9 cellular contexts compared by ENCODE assay signal in genomic region chr4:101790521-101791188, GRCh38. TPM values are rescaled to one million over a fixed set of nuclear protein-coding genes. Genes with fewer than 3 reads are reported as not detected.
A peak's percentile ranks its signal among the peaks of the same experiment; 100 is the strongest.
DNase-seq lines count a peak whose midpoint lies in the region; ATAC-seq and TF ChIP-seq lines count a peak whose summit lies in the region.
"Had no signal": no experiment of that assay in that cellular context is flagged by ENCODE, and none has a peak within 500 bp of the region (broad histone marks: within the 10 kb centered on the region; RNA-seq: fewer than 3 reads in every experiment).

TSS of gene BANK1 (plus strand) at chr4:101790730. CDS start at chr4:101790881, 151 bp downstream.

- H3K4me3 ChIP-seq in fibroblast of villous mesenchyme (ENCODE audit: low read depth, low read length) = peak within 1 kb of the TSS; percentile 50
- H3K4me3 ChIP-seq in naive thymus-derived CD4-positive, alpha-beta T cell (ENCODE audit: low read length) = no peak within 1 kb of the TSS

- H3K27ac Mint-ChIP-seq in naive thymus-derived CD4-positive, alpha-beta T cell = peak within 1 kb of the TSS in 3 of 9 donors; percentile 4 to 30 (median 16)

- peak; percentile 99 for ATAC-seq in HG02938 (IDR thresholded peaks at IDR 0.05; ENCODE audit: unreplicated experiment)
- ATAC-seq in naive thymus-derived CD4-positive, alpha-beta T cell = peak; percentile 94

- peak; percentile 13 for DNase-seq in activated CD4-positive, alpha-beta T cell treated with anti-CD3 and anti-CD28 coated beads for 1 hour
- DNase-seq in activated CD4-positive, alpha-beta T cell treated with anti-CD3 and anti-CD28 coated beads, Interleukin-2, amount 50 U/mL, for 4 hours = no peak
- DNase-seq in NCI-H2196 (lab: John Stamatoyannopoulos, UW; ENCODE audit: unreplicated experiment) = peak; percentile 51
- DNase-seq in activated T-cell treated with anti-CD3 and anti-CD28 coated beads, Interleukin-2, amount 50 U/mL, for 48 hours = peak; percentile 40 to 41
- DNase-seq in fibroblast of villous mesenchyme (ENCODE audit: low read depth) = no peak
- peak in 7 of 9 donors; percentile 7 to 32 (median 15) for DNase-seq in naive thymus-derived CD4-positive, alpha-beta T cell
- DNase-seq in ureter (ENCODE audit: low spot score) = peak; percentile 47
- DNase-seq: DND-41 had no signal

- no peaks in the 10 kb centered on the region for H3K27me3 ChIP-seq in naive thymus-derived CD4-positive, alpha-beta T cell (ENCODE audit: control insufficient read depth in 2 of 2, insufficient read depth in 2 of 2, low read length in 2 of 2)

- peaks cover 36 to 64% (median 54%) of the 10 kb centered on the region in 5 donors for H3K27me3 Mint-ChIP-seq in naive thymus-derived CD4-positive, alpha-beta T cell

- TF ChIP-seq CTCF in fibroblast of villous mesenchyme (IDR thresholded peaks at IDR 0.05; ENCODE audit: insufficient read depth, low read depth, low read length) = no peak

- POLR2A ChIA-PET in naive thymus-derived CD4-positive, alpha-beta T cell (lab: Charles Lee) = no interaction called here

- no peaks in the 10 kb centered on the region for H3K36me3 ChIP-seq in naive thymus-derived CD4-positive, alpha-beta T cell (ENCODE audit: control insufficient read depth in 2 of 3, insufficient read depth in 3 of 3, low read length in 3 of 3)

- no peak within 1 kb of the TSS for H3K27ac ChIP-seq in naive thymus-derived CD4-positive, alpha-beta T cell (ENCODE audit: low read depth, low read length)

- H3K4me1 ChIP-seq in naive thymus-derived CD4-positive, alpha-beta T cell (ENCODE audit: control insufficient read depth in 2 of 2, insufficient read depth in 2 of 2, low read length in 2 of 2) = no peaks in the 10 kb centered on the region

- H3K4me1 Mint-ChIP-seq in naive thymus-derived CD4-positive, alpha-beta T cell = peaks cover 3 to 26% (median 10%) of the 10 kb centered on the region in 7 donors

- H3K9me3 ChIP-seq in naive thymus-derived CD4-positive, alpha-beta T cell (ENCODE audit: control insufficient read depth in 2 of 3, low read length in 3 of 3) = no peaks in the 10 kb centered on the region

- peaks cover 0 to 8% (median 3%) of the 10 kb centered on the region in 11 donors for H3K9me3 Mint-ChIP-seq in naive thymus-derived CD4-positive, alpha-beta T cell

- CTCF ChIA-PET in naive thymus-derived CD4-positive, alpha-beta T cell (lab: Charles Lee) = no interaction called here

- intact Hi-C loops in naive thymus-derived CD4-positive, alpha-beta T cell (cut with micrococcal nuclease) = no loop called here

- H3K4me3 Mint-ChIP-seq in naive thymus-derived CD4-positive, alpha-beta T cell = peak within 1 kb of the TSS; percentile 75 to 90 (median 80)

- peaks cover 0 to 12% (median 0%) of the 10 kb centered on the region in 5 donors for H3K36me3 Mint-ChIP-seq in naive thymus-derived CD4-positive, alpha-beta T cell

RNA-seq across cellular contexts. Expression of gene BANK1, which starts in this region (rescaled TPM):
- total RNA-seq in fibroblast of villous mesenchyme (0.32 and 0.86 TPM in 2 replicates), ureter (14.1 TPM)
- total RNA-seq in naive thymus-derived CD4-positive, alpha-beta T cell = 1 to 10 TPM in 2 of 5 experiments, under 1 TPM in 3; 0.22 to 8.3 (median 0.54) TPM
- polyA plus RNA-seq in naive thymus-derived CD4-positive, alpha-beta T cell = under 1 TPM; 0.26 to 0.71 TPM

Comparison
In these comparisons a context has a peak if more than half of its experiments do, and no peak if none do; other contexts are left out.
1. DNase-seq: peak in activated CD4-positive, alpha-beta T cell treated with anti-CD3 and anti-CD28 coated beads for 1 hour (single experiment), NCI-H2196 (single experiment), activated T-cell treated with anti-CD3 and anti-CD28 coated beads, Interleukin-2, amount 50 U/mL, for 48 hours (2 of 2), naive thymus-derived CD4-positive, alpha-beta T cell (7 of 9) and ureter (single experiment); none in activated CD4-positive, alpha-beta T cell treated with anti-CD3 and anti-CD28 coated beads, Interleukin-2, amount 50 U/mL, for 4 hours (0 of 2) and fibroblast of villous mesenchyme (single experiment).